ENCODE assay signal across 10 cellular contexts in the genomic region with DNA sequence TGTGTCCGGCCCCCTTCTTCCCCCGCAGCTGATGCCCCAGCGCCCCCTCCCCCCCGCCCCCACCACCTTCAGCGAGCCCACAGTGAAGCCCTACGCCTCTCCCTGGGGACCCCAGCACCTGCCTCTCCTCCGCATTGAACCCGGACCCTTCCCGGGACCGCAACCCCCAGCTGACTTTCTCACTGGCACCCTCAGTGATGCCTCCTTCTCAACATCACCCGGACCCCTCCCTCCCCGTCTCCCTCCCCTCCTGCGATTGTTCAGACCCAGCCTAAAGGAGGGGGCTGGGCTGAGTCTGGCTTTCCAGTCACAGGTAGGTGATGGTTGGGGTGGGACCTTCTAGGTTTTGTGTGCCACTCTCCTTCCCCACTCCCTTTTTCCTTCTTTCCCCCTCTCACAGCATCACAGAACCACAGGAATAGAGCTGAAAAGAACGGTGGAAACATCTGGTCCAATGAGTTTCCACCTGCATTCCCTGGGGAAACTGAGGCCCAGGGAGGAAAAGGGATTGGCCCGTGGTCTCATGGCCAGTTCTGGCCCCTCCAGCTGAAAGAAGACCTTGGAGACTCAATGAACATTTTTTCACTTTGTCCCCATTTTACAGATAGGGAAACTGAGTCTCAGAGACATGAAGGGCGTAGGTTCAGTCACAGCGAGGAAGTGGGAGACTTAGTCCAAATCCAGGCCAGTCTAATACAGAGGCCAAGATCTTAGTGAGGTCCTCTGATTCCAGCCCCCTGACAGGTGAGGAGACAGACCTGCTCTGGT. TPM values are rescaled to one million over a fixed set of nuclear protein-coding genes. Genes with fewer than 3 reads are reported as not detected.
DNase-seq lines count a peak whose midpoint lies in the region; ATAC-seq, FAIRE-seq and TF ChIP-seq lines count a peak whose summit lies in the region.
"Had no signal": no experiment of that assay in that cellular context is flagged by ENCODE, and none has a peak within 500 bp of the region (broad histone marks: within the 10 kb centered on the region; RNA-seq: fewer than 3 reads in every experiment).

No MANE protein-coding gene starts in this region.

- no peak for ATAC-seq in GM12878
- ATAC-seq in thoracic aorta (ENCODE audit: insufficient number of reproducible peaks, low FRiP score, low read depth), result no peak
- ATAC-seq in GM21423 (IDR thresholded peaks at IDR 0.05; ENCODE audit: unreplicated experiment), result no peak

- WGBS in GM12878 (ENCODE audit: insufficient coverage, insufficient replicate concordance, low lambda C conversion rate, missing lambda C conversion rate), result 37% methylated on average over 10 of the region's 17 CpGs

- no peak overlapping the region for H2AFZ ChIP-seq in GM12878 (ENCODE audit: control insufficient read depth, low read depth, low read length)

- H3K9me3 Mint-ChIP-seq in T-helper 2 cell treated with Interferon-gamma antibody and Interleukin-4, amounts not matched to agents 5 μg/mL and 100 μg/mL, for 36 hours, result no peaks in the 10 kb centered on the region

- H3K27ac ChIP-seq in GM12878 (ENCODE audit: control insufficient read depth, insufficient read depth) (no peak overlapping the region), layer of hippocampus (ENCODE audit: low read depth, low read length) (peak overlapping the region; percentile 85), thoracic aorta (peak overlapping the region; percentile 90 to 94)
- H3K27ac ChIP-seq: SJSA1 had no signal

- H3K36me3 ChIP-seq in GM12878 (ENCODE audit: control insufficient read depth in 2 of 2, insufficient read depth in 2 of 2, low read length in 1 of 2), result no peaks in the 10 kb centered on the region
- H3K36me3 ChIP-seq in thoracic aorta, result no peaks in the 10 kb centered on the region
- H3K36me3 ChIP-seq: SJSA1 had no signal

- intact Hi-C loops in GM12878 (cut with micrococcal nuclease; ENCODE audit: unreplicated experiment), result no loop called here

- H3K4me1 ChIP-seq in GM12878 (ENCODE audit: control insufficient read depth, insufficient read depth, low read length) (no peaks in the 10 kb centered on the region), thoracic aorta (ENCODE audit: control insufficient read depth in 1 of 2, low read depth in 2 of 2) (peaks cover 3 to 28% of the 10 kb centered on the region in 2 donors)

- TF ChIP-seq POLR2A in GM12878 (IDR thresholded peaks at IDR 0.05; ENCODE audit: low read depth, low read length), result no peak

- H3K79me2 ChIP-seq in GM12878 (ENCODE audit: control insufficient read depth, insufficient read depth, low read length), result no peaks in the 10 kb centered on the region

- BruUV-seq in GM12878 (replicated peaks; lab: Mats Ljungman, UMichigan), result no TSS peak

- H3K27me3 Mint-ChIP-seq in T-helper 2 cell treated with Interferon-gamma antibody and Interleukin-4, amounts not matched to agents 5 μg/mL and 100 μg/mL, for 36 hours (ENCODE audit: low read depth), result peaks cover 24% of the 10 kb centered on the region

- in situ Hi-C loops in GM12878 (cut with MboI), result no loop called here

- TF ChIP-seq CTCF in GM12878 (IDR thresholded peaks at IDR 0.05 in 2 of 3, conservative IDR thresholded peaks at IDR 0.05 in 1 of 3; ENCODE audit: control insufficient read depth in 2 of 3, extremely low read depth in 1 of 3, insufficient read depth in 1 of 3, low read depth in 3 of 3, low read length in 3 of 3) (no peak), thoracic aorta (IDR thresholded peaks at IDR 0.05) (no peak)

- POLR2A ChIA-PET in GM12878 (lab: Charles Lee), result no interaction called here

- CTCF ChIA-PET in GM12878 (lab: Yijun Ruan, JAX), result interaction anchor here (1.5 kb wide), 1 partner anchor 26 kb away, joined by 4 read pairs; no protein-coding TSS in a partner anchor

- RAD21 ChIA-PET in GM12878 (lab: Charles Lee; ENCODE audit: unreplicated experiment), result no interaction called here

- H3K4me1 Mint-ChIP-seq in T-helper 2 cell treated with Interferon-gamma antibody and Interleukin-4, amounts not matched to agents 5 μg/mL and 100 μg/mL, for 36 hours (ENCODE audit: low read depth), result peaks cover 1% of the 10 kb centered on the region

- H3K9me3 ChIP-seq in GM12878 (replicated peaks; ENCODE audit: control insufficient read depth, insufficient read depth, low read length) (no peaks in the 10 kb centered on the region), thoracic aorta (no peaks in the 10 kb centered on the region)
- H3K9me3 ChIP-seq: SJSA1 had no signal

- DNase-seq in T-helper 2 cell treated with Interferon-gamma antibody and Interleukin-4, amounts not matched to agents 5 μg/mL and 100 μg/mL, for 36 hours (ENCODE audit: low spot score), result no peak
- DNase-seq in T-helper 2 cell, result no peak
- DNase-seq in GM12878 (ENCODE audit: low read depth, low spot score), result no peak
- DNase-seq in thoracic aorta (ENCODE audit: low spot score), result no peak
- DNase-seq in mucosa of gallbladder (ENCODE audit: low spot score), result no peak
- DNase-seq in activated CD4-positive, CD25-positive, alpha-beta regulatory T cell (lab: John Stamatoyannopoulos, UW), result no peak

- SMC1A ChIA-PET in GM12878 (lab: Charles Lee; ENCODE audit: uncharacterized antibody, unreplicated experiment), result no interaction called here

- H3K27ac Mint-ChIP-seq in T-helper 2 cell treated with Interferon-gamma antibody and Interleukin-4, amounts not matched to agents 5 μg/mL and 100 μg/mL, for 36 hours, result no peak overlapping the region
- H3K27ac Mint-ChIP-seq: CD14-positive monocyte had no signal

- FAIRE-seq in GM12878 (lab: Jason Lieb, UNC), result no peak

- H3K4me3 Mint-ChIP-seq in T-helper 2 cell treated with Interferon-gamma antibody and Interleukin-4, amounts not matched to agents 5 μg/mL and 100 μg/mL, for 36 hours, result peak overlapping the region; percentile 10

- H3K27me3 ChIP-seq in GM12878 (replicated peaks in 1 of 2; ENCODE audit: control insufficient read depth in 2 of 2, insufficient read depth in 2 of 2, low read length in 1 of 2), result peaks cover 2 to 6% of the 10 kb centered on the region in 2 experiments
- H3K27me3 ChIP-seq in layer of hippocampus (ENCODE audit: control insufficient read depth, insufficient read depth, low read length), result no peaks in the 10 kb centered on the region
- H3K27me3 ChIP-seq in thoracic aorta (replicated peaks; ENCODE audit: insufficient read depth), result no peaks in the 10 kb centered on the region
- H3K27me3 ChIP-seq: SJSA1 had no signal

- 0 out of 2 replicates have a peak overlapping the region, but pooled peaks have one; percentile 3 for H3K4me2 ChIP-seq in GM12878 (ENCODE audit: control insufficient read depth, insufficient read depth)

- no peak overlapping the region for H3K9ac ChIP-seq in GM12878 (ENCODE audit: control insufficient read depth, insufficient read depth, low read length)

- H3K4me3 ChIP-seq in GM12878, result no peak overlapping the region
- peak overlapping the region; percentile 73 for H3K4me3 ChIP-seq in thoracic aorta

- H3K36me3 Mint-ChIP-seq in T-helper 2 cell treated with Interferon-gamma antibody and Interleukin-4, amounts not matched to agents 5 μg/mL and 100 μg/mL, for 36 hours (ENCODE audit: low read depth), result no peaks in the 10 kb centered on the region
- H3K36me3 Mint-ChIP-seq: CD14-positive monocyte had no signal

- TF ChIP-seq EP300 in GM12878 (IDR thresholded peaks at IDR 0.05; ENCODE audit: borderline replicate concordance in 1 of 2, control insufficient read depth in 1 of 2, low read depth in 2 of 2, low read length in 2 of 2), result no peak

- TF ChIP-seq RAD21 in GM12878 (IDR thresholded peaks at IDR 0.05; ENCODE audit: insufficient read depth, low read depth, low read length), result no peak

- no peaks in the 10 kb centered on the region for H4K20me1 ChIP-seq in GM12878 (ENCODE audit: control insufficient read depth, insufficient read depth)

RNA-seq across cellular contexts. Expression of a gene that starts 0.8 kb away (rescaled TPM):
- total RNA-seq in GM12878 (2013; cell fraction: nucleolus; rRNA removed), result 0.46 and 1.2 TPM in 2 replicates
- total RNA-seq in GM12878 (2014; rRNA removed) (0.73 and 0.82 TPM in 2 replicates), GM12878 (2014; rRNA removed; fragmentation: Illumina TruSeq; extraction: Trizol) (0.36 and 0.37 TPM in 2 replicates), GM12878 (2021) (1.6 and 1.9 TPM in 2 replicates), thoracic aorta (10 to 100 TPM; 25.9 to 44.6 TPM), mucosa of gallbladder (12.1 TPM)
- polyA plus RNA-seq in GM12878 (2011; ENCODE audit: low read depth), result 0.14 TPM
- polyA plus RNA-seq in GM12878 (2011; rRNA removed) (0.03 and 0.10 TPM in 2 replicates), GM12878 (2014; fragmentation: Illumina TruSeq; extraction: Trizol) (0.06 and 0.40 TPM in 2 replicates), GM12878 (2014; fragmentation: Nextera tagmentation; extraction: Ambion mirVana) (under 1 TPM; 0.03 to 0.11 TPM), GM12878 (2014; rRNA removed) (0.61 and 0.82 TPM in 2 replicates), GM12878 (2016; fragmentation: Nextera tagmentation; extraction: Ambion mirVana) (1 to 10 TPM in 1 of 2 experiments, under 1 TPM in 1; 0.64 to 1.0 TPM)
- polyA plus RNA-seq in GM12878 (2011; cell fraction: cytosol; rRNA removed), result 0.04 and 0.07 TPM in 2 replicates
- 0.15 and 0.41 TPM in 2 replicates for polyA plus RNA-seq in GM12878 (2011; cell fraction: nucleus; rRNA removed)
- polyA plus RNA-seq in GM12878 (2012), result 0.24 and 0.32 TPM in 2 replicates
- polyA minus RNA-seq in GM12878 (2011; rRNA and poly(A)+ RNA removed), result 0.10 TPM in 1 of 2 replicates, not detected in the other
- not detected in 2 replicates for polyA minus RNA-seq in GM12878 (2011; cell fraction: cytosol; rRNA and poly(A)+ RNA removed)
- not detected in 2 replicates for polyA minus RNA-seq in GM12878 (2011; cell fraction: nucleus; rRNA and poly(A)+ RNA removed)
- polyA plus RNA-seq: CD14-positive monocyte had no signal

RNA-seq across cellular contexts. Expression of a gene that starts 38.2 kb away (rescaled TPM):
- not detected in 2 replicates for total RNA-seq in GM12878 (2013; cell fraction: nucleolus; rRNA removed)
- 0.33 TPM in 1 of 2 replicates, not detected in the other for total RNA-seq in GM12878 (2014; rRNA removed)
- total RNA-seq in GM12878 (2014; rRNA removed; fragmentation: Illumina TruSeq; extraction: Trizol), result not detected in 2 replicates
- 0.11 TPM in 1 of 2 replicates, not detected in the other for total RNA-seq in GM12878 (2021)
- not detected for polyA plus RNA-seq in GM12878 (2011; ENCODE audit: low read depth)
- polyA plus RNA-seq in GM12878 (2011; rRNA removed), result 0.10 and 0.27 TPM in 2 replicates
- 0.22 and 0.25 TPM in 2 replicates for polyA plus RNA-seq in GM12878 (2011; cell fraction: cytosol; rRNA removed)
- 0.21 and 0.32 TPM in 2 replicates for polyA plus RNA-seq in GM12878 (2011; cell fraction: nucleus; rRNA removed)
- 0.11 and 0.25 TPM in 2 replicates for polyA plus RNA-seq in GM12878 (2012)
- 0.10 TPM in 1 of 2 replicates, not detected in the other for polyA plus RNA-seq in GM12878 (2014; fragmentation: Illumina TruSeq; extraction: Trizol)
- under 1 TPM; 0.13 to 0.35 TPM for polyA plus RNA-seq in GM12878 (2014; fragmentation: Nextera tagmentation; extraction: Ambion mirVana)
- polyA plus RNA-seq in GM12878 (2014; rRNA removed), result 0.19 TPM in 1 of 2 replicates, not detected in the other
- under 1 TPM; 0.33 to 0.46 TPM for polyA plus RNA-seq in GM12878 (2016; fragmentation: Nextera tagmentation; extraction: Ambion mirVana)
- polyA minus RNA-seq in GM12878 (2011; rRNA and poly(A)+ RNA removed), result 0.67 TPM in 1 of 2 replicates, not detected in the other
- polyA minus RNA-seq in GM12878 (2011; cell fraction: cytosol; rRNA and poly(A)+ RNA removed), result not detected in 2 replicates
- polyA minus RNA-seq in GM12878 (2011; cell fraction: nucleus; rRNA and poly(A)+ RNA removed), result not detected in 2 replicates
- not detected for total RNA-seq in thoracic aorta
- not detected for total RNA-seq in mucosa of gallbladder
- total RNA-seq: SJSA1 had no signal

RNA-seq across cellular contexts. Expression of a gene that starts 44.1 kb away (rescaled TPM):
- 220 and 242 TPM in 2 replicates for total RNA-seq in GM12878 (2013; cell fraction: nucleolus; rRNA removed)
- 2,707 and 2,818 TPM in 2 replicates for total RNA-seq in GM12878 (2014; rRNA removed)
- total RNA-seq in GM12878 (2014; rRNA removed; fragmentation: Illumina TruSeq; extraction: Trizol), result 3,926 and 3,952 TPM in 2 replicates
- total RNA-seq in GM12878 (2021), result 2,298 and 2,376 TPM in 2 replicates
- polyA plus RNA-seq in GM12878 (2011; ENCODE audit: low read depth), result 3,831 TPM
- polyA plus RNA-seq in GM12878 (2011; rRNA removed), result 3,443 and 3,447 TPM in 2 replicates
- 2,094 and 3,074 TPM in 2 replicates for polyA plus RNA-seq in GM12878 (2011; cell fraction: cytosol; rRNA removed)
- polyA plus RNA-seq in GM12878 (2011; cell fraction: nucleus; rRNA removed), result 755 and 1,231 TPM in 2 replicates
- 5,378 and 5,555 TPM in 2 replicates for polyA plus RNA-seq in GM12878 (2012)
- polyA plus RNA-seq in GM12878 (2014; fragmentation: Illumina TruSeq; extraction: Trizol), result 5,147 and 5,597 TPM in 2 replicates
- 1,000 to 10,000 TPM; 3,252 to 3,662 TPM for polyA plus RNA-seq in GM12878 (2014; fragmentation: Nextera tagmentation; extraction: Ambion mirVana)
- 4,075 and 4,194 TPM in 2 replicates for polyA plus RNA-seq in GM12878 (2014; rRNA removed)
- 1,000 to 10,000 TPM; 1,533 to 1,667 TPM for polyA plus RNA-seq in GM12878 (2016; fragmentation: Nextera tagmentation; extraction: Ambion mirVana)
- polyA minus RNA-seq in GM12878 (2011; rRNA and poly(A)+ RNA removed), result 1,701 and 1,707 TPM in 2 replicates
- polyA minus RNA-seq in GM12878 (2011; cell fraction: cytosol; rRNA and poly(A)+ RNA removed), result 779 and 848 TPM in 2 replicates
- 190 and 283 TPM in 2 replicates for polyA minus RNA-seq in GM12878 (2011; cell fraction: nucleus; rRNA and poly(A)+ RNA removed)
- total RNA-seq in thoracic aorta, result 100 to 1,000 TPM; 455 to 867 TPM
- total RNA-seq in mucosa of gallbladder, result 975 TPM
